ENCODE assay signal across 8 cellular contexts in genomic region chr12:31325524-31325875, GRCh38. TPM values are rescaled to one million over a fixed set of nuclear protein-coding genes. Genes with fewer than 3 reads are reported as not detected.
A peak's percentile ranks its signal among the peaks of the same experiment; 100 is the strongest.
DNase-seq lines count a peak whose midpoint lies in the region; ATAC-seq and TF ChIP-seq lines count a peak whose summit lies in the region.

No MANE protein-coding gene starts in this region.

- peak overlapping the region; percentile 47 for H2BK5ac ChIP-seq in H9 (ENCODE audit: insufficient read length, low read length)

- peak overlapping the region; percentile 55 for H2BK120ac ChIP-seq in H9 (ENCODE audit: low read depth, low read length, poor library complexity, severe bottlenecking)

- peak overlapping the region; percentile 99 for H4K91ac ChIP-seq in H9 (ENCODE audit: insufficient read length, low read depth, low read length)

- DNase-seq in AG10803 (ENCODE audit: low read depth) (no peak), H9 (no peak), foreskin fibroblast (no peak), progenitor cell of endocrine pancreas (ENCODE audit: low spot score, unreplicated experiment) (no peak), putamen (ENCODE audit: low spot score) (no peak)
- DNase-seq in activated CD8-positive, alpha-beta T cell treated with anti-CD3 and anti-CD28 coated beads, Interleukin-2, amount 10 ng/mL, durations not matched to agents 7 days and 5 days = peak; percentile 50

- POLR2A ChIA-PET in activated CD8-positive, alpha-beta T cell treated with anti-CD3 and anti-CD28 coated beads, Interleukin-2, amount 10 ng/mL, durations not matched to agents 7 days and 5 days (lab: Charles Lee) = interaction anchor here (0.7 to 1.7 kb wide), 3 partner anchors 9 to 499 kb away, joined by 3 to 20 read pairs (median 7); no protein-coding TSS in a partner anchor

- peaks cover 16% of the 10 kb centered on the region for H3K23me2 ChIP-seq in H9 (ENCODE audit: insufficient read length, low read depth, low read length, poor library complexity, severe bottlenecking)

- no peak for TF ChIP-seq CTCF in AG10803 (conservative IDR thresholded peaks at IDR 0.05; ENCODE audit: low read length)
- no peak for TF ChIP-seq CTCF in H9 (conservative IDR thresholded peaks at IDR 0.05)
- no peak for TF ChIP-seq CTCF in foreskin fibroblast (IDR thresholded peaks at IDR 0.05; ENCODE audit: low read depth, low read length)
- TF ChIP-seq CTCF in progenitor cell of endocrine pancreas (IDR thresholded peaks at IDR 0.05; ENCODE audit: unreplicated experiment) = no peak

- no peaks in the 10 kb centered on the region for H3K4me1 ChIP-seq in H9 (ENCODE audit: insufficient read depth, low read length)

- H3K4me3 ChIP-seq in AG10803 (ENCODE audit: low read length) = peak overlapping the region; percentile 87
- H3K4me3 ChIP-seq in foreskin fibroblast (ENCODE audit: low read depth in 1 of 2, low read length in 2 of 2) = peak overlapping the region; percentile 71 to 89

- peak overlapping the region; percentile 10; the same call in 1 of the 2 replicates for H3K4ac ChIP-seq in H9 (ENCODE audit: low read depth, low read length)

- H3K79me1 ChIP-seq in H9 (ENCODE audit: insufficient read depth, low read depth, low read length, poor library complexity, severe bottlenecking) = no peaks in the 10 kb centered on the region

- peaks cover 51% of the 10 kb centered on the region for H3K79me2 ChIP-seq in H9 (ENCODE audit: insufficient read depth, low read length)

- H3K27me3 Mint-ChIP-seq in H9 (ENCODE audit: low read depth) (peaks cover 3% of the 10 kb centered on the region; the same call in 1 of the 2 replicates), progenitor cell of endocrine pancreas (no peaks in the 10 kb centered on the region)
- no peaks in the 10 kb centered on the region for H3K27me3 Mint-ChIP-seq in activated CD8-positive, alpha-beta T cell treated with anti-CD3 and anti-CD28 coated beads, Interleukin-2, amount 10 ng/mL, durations not matched to agents 7 days and 5 days (ENCODE audit: low read depth)

- H3K9me3 ChIP-seq in H9 (ENCODE audit: control insufficient read depth, low read depth, low read length) = no peaks in the 10 kb centered on the region

- no peaks in the 10 kb centered on the region for H4K20me1 ChIP-seq in H9 (ENCODE audit: control insufficient read depth, insufficient read depth, insufficient read length)

- H3K27ac Mint-ChIP-seq in H9 (peak overlapping the region; percentile 99), progenitor cell of endocrine pancreas (peak overlapping the region; percentile 99)
- H3K27ac Mint-ChIP-seq in activated CD8-positive, alpha-beta T cell treated with anti-CD3 and anti-CD28 coated beads, Interleukin-2, amount 10 ng/mL, durations not matched to agents 7 days and 5 days = peak overlapping the region; percentile 99

- H3K9me3 Mint-ChIP-seq in H9 = peaks cover 5 to 6% of the 10 kb centered on the region in 2 experiments; a peak in 4 of 5 replicates
- no peaks in the 10 kb centered on the region for H3K9me3 Mint-ChIP-seq in activated CD8-positive, alpha-beta T cell treated with anti-CD3 and anti-CD28 coated beads, Interleukin-2, amount 10 ng/mL, durations not matched to agents 7 days and 5 days (ENCODE audit: insufficient read depth)
- H3K9me3 Mint-ChIP-seq in progenitor cell of endocrine pancreas (ENCODE audit: low read depth) = no peaks in the 10 kb centered on the region

- H3K14ac ChIP-seq in H9 (ENCODE audit: insufficient read depth, low read length) = peak overlapping the region; percentile 97

- peaks cover 15 to 20% (median 17%) of the 10 kb centered on the region in 3 experiments for H3K36me3 Mint-ChIP-seq in H9 (ENCODE audit: insufficient read depth in 1 of 3, low read depth in 3 of 3)
- peaks cover 8% of the 10 kb centered on the region for H3K36me3 Mint-ChIP-seq in activated CD8-positive, alpha-beta T cell treated with anti-CD3 and anti-CD28 coated beads, Interleukin-2, amount 10 ng/mL, durations not matched to agents 7 days and 5 days (ENCODE audit: low read depth)
- peaks cover 3% of the 10 kb centered on the region for H3K36me3 Mint-ChIP-seq in progenitor cell of endocrine pancreas (ENCODE audit: insufficient read depth)

- H3K18ac ChIP-seq in H9 (ENCODE audit: insufficient read length, low read depth, low read length) = peak overlapping the region; percentile 95

- H3T11ph ChIP-seq in H9 (ENCODE audit: low read length) = no peak overlapping the region

- ATAC-seq in activated CD8-positive, alpha-beta T cell treated with anti-CD3 and anti-CD28 coated beads, Interleukin-2, amount 10 ng/mL, durations not matched to agents 7 days and 5 days = peak; percentile 2
- no peak for ATAC-seq in GM21825 (IDR thresholded peaks at IDR 0.05; ENCODE audit: unreplicated experiment)
- no peak for ATAC-seq in GM21737 (IDR thresholded peaks at IDR 0.05; ENCODE audit: unreplicated experiment)

- no peak overlapping the region for H2AFZ ChIP-seq in H9 (ENCODE audit: low read length)

- peak overlapping the region; percentile 23 for H4K5ac ChIP-seq in H9 (ENCODE audit: insufficient read length, low read depth, low read length)

- no peak overlapping the region for H3K23ac ChIP-seq in H9 (ENCODE audit: insufficient read length, low read depth, low read length)

- no peaks in the 10 kb centered on the region for H3K27me3 ChIP-seq in H9 (ENCODE audit: insufficient read depth, low read length)

- peak overlapping the region; percentile 98 for H3K4me2 ChIP-seq in H9 (ENCODE audit: insufficient read depth, insufficient read length, low read length)

- CTCF ChIA-PET in activated CD8-positive, alpha-beta T cell treated with anti-CD3 and anti-CD28 coated beads, Interleukin-2, amount 10 ng/mL, durations not matched to agents 7 days and 5 days (lab: Charles Lee) = interaction anchor here (1.0 to 2.4 kb wide), 2 partner anchors 38 to 54 kb away, joined by 4 to 12 read pairs; no protein-coding TSS in a partner anchor

- H2BK15ac ChIP-seq in H9 (ENCODE audit: low read depth, low read length) = no peak overlapping the region

- H3K4me3 Mint-ChIP-seq in H9 = peak overlapping the region; percentile 99
- H3K4me3 Mint-ChIP-seq in activated CD8-positive, alpha-beta T cell treated with anti-CD3 and anti-CD28 coated beads, Interleukin-2, amount 10 ng/mL, durations not matched to agents 7 days and 5 days = peak overlapping the region; percentile 98
- peak overlapping the region; percentile 99 for H3K4me3 Mint-ChIP-seq in progenitor cell of endocrine pancreas (ENCODE audit: low read depth)

- H3K56ac ChIP-seq in H9 (ENCODE audit: insufficient read length, low read depth, low read length) = peak overlapping the region; percentile 98

- peak overlapping the region; percentile 76 for H3K27ac ChIP-seq in H9 (ENCODE audit: insufficient read length, low read depth, low read length)

- peak overlapping the region; percentile 99 for H3K9ac ChIP-seq in H9 (ENCODE audit: extremely low read depth, insufficient read length, low read length)

- H4K8ac ChIP-seq in H9 (replicated peaks; ENCODE audit: insufficient read length, low read depth, low read length) = peak overlapping the region; percentile 68

- H3K4me1 Mint-ChIP-seq in H9 (peaks cover 38 to 40% of the 10 kb centered on the region in 2 experiments), progenitor cell of endocrine pancreas (ENCODE audit: low read depth) (peaks cover 34% of the 10 kb centered on the region)
- peaks cover 34% of the 10 kb centered on the region for H3K4me1 Mint-ChIP-seq in activated CD8-positive, alpha-beta T cell treated with anti-CD3 and anti-CD28 coated beads, Interleukin-2, amount 10 ng/mL, durations not matched to agents 7 days and 5 days (ENCODE audit: low read depth)

- no peak overlapping the region for H2AK5ac ChIP-seq in H9 (ENCODE audit: insufficient read length, low read length)

- WGBS in H9 (ENCODE audit: extremely low coverage, insufficient read length, low lambda C conversion rate) = no CpG with 5 or more reads among the region's 36 CpGs

- H2BK20ac ChIP-seq in H9 (ENCODE audit: low read depth, low read length, poor library complexity, severe bottlenecking) = no peak overlapping the region

- H2BK12ac ChIP-seq in H9 (ENCODE audit: insufficient read length, low read depth, low read length) = no peak overlapping the region

RNA-seq across cellular contexts. Expression of gene SINHCAF, which starts 0.5 kb away (rescaled TPM):
- total RNA-seq in H9 (2021) (497 and 501 TPM in 2 replicates), progenitor cell of endocrine pancreas (391 and 408 TPM in 2 replicates)
- 10 to 100 TPM; 81.9 to 98.0 TPM for total RNA-seq in activated CD8-positive, alpha-beta T cell treated with anti-CD3 and anti-CD28 coated beads, Interleukin-2, amount 10 ng/mL, durations not matched to agents 7 days and 5 days
